ENCODE assay signal across 8 cellular contexts in genomic region chr16:29805232-29806095, GRCh38. TPM values are rescaled to one million over a fixed set of nuclear protein-coding genes. Genes with fewer than 3 reads are reported as not detected.
DNase-seq lines count a peak whose midpoint lies in the region; ATAC-seq and TF ChIP-seq lines count a peak whose summit lies in the region.

No MANE protein-coding gene starts in this region.

- DNase-seq in GM13976 (ENCODE audit: low spot score) (peak; percentile 94), NCI-H1436 treated with DMSO at 0.1 percent for 48 hours (lab: John Stamatoyannopoulos, UW) (peak; percentile 82), T-helper 1 cell (peak; percentile 95 to 98 (median 97)), amniotic stem cell (lab: John Stamatoyannopoulos, UW) (peak; percentile 97), heart right ventricle (peak; percentile 97 to 98), posterior cingulate gyrus (peak; percentile 95 to 100 (median 97)), type B pancreatic cell (ENCODE audit: extremely low spot score, unreplicated experiment) (peak; percentile 98)

- peaks cover 0 to 43% (median 14%) of the 10 kb centered on the region in 9 donors for H3K36me3 ChIP-seq in heart right ventricle

- H3K9me3 Mint-ChIP-seq in type B pancreatic cell = no peaks in the 10 kb centered on the region

- ATAC-seq in HG02840 (IDR thresholded peaks at IDR 0.05; ENCODE audit: low FRiP score, unreplicated experiment) (peak; percentile 57), heart right ventricle (peak; percentile 83 to 94 (median 90))

- peak overlapping the region; percentile 94 to 100 (median 97) for H3K27ac ChIP-seq in heart right ventricle

- 1% methylated on average over 72 to 100 of the region's 103 CpGs for WGBS in heart right ventricle, 2 donors

- H3K4me1 ChIP-seq in heart right ventricle = peaks cover 26 to 46% (median 43%) of the 10 kb centered on the region in 9 donors

- no peaks in the 10 kb centered on the region for H3K27me3 Mint-ChIP-seq in type B pancreatic cell

- in situ Hi-C loops in GM13976 (cut with MboI; ENCODE audit: low sequenced_read_pairs, unreplicated experiment) = no loop called here

- H3K4me3 Mint-ChIP-seq in type B pancreatic cell = peak overlapping the region; percentile 98

- H3K4me1 Mint-ChIP-seq in type B pancreatic cell (ENCODE audit: unreplicated experiment) = peaks cover 32% of the 10 kb centered on the region

- H3K9me3 ChIP-seq in heart right ventricle = no peaks in the 10 kb centered on the region

- TF ChIP-seq CTCF in GM13976 (IDR thresholded peaks at IDR 0.05; ENCODE audit: borderline replicate concordance, control extremely low read depth, extremely low read depth, insufficient read depth, missing control alignments) = no peak
- peak in 2 of 9 donors; percentile 20 to 21 for TF ChIP-seq CTCF in heart right ventricle (IDR thresholded peaks at IDR 0.05)
- peak; percentile 34 for TF ChIP-seq CTCF in type B pancreatic cell (conservative IDR thresholded peaks at IDR 0.05)

- H3K27ac Mint-ChIP-seq in type B pancreatic cell = peak overlapping the region; percentile 98

- H3K36me3 Mint-ChIP-seq in type B pancreatic cell = peaks cover 9% of the 10 kb centered on the region

- H3K4me3 ChIP-seq in heart right ventricle = peak overlapping the region; percentile 65 to 99 (median 79)

- no peaks in the 10 kb centered on the region for H3K27me3 ChIP-seq in heart right ventricle

- intact Hi-C loops in heart right ventricle (cut with DNase I) (loop anchor here in 3 of 10 donors (1.0 to 10.0 kb wide), 3 partner anchors 15 to 169 kb away; partner anchors contain the start of genes KIF22 (in 2 of the 3) and TAOK2 (in 1 of the 3)), posterior cingulate gyrus (cut with DNase I) (loop anchor here (1.0 to 2.0 kb wide), 2 partner anchors 15 to 95 kb away; partner anchors contain the start of genes ASPHD1 and KIF22)

RNA-seq across cellular contexts. Expression of gene MAZ, which starts 0.9 kb away (rescaled TPM):
- 100 to 1,000 TPM in 2 of 10 donors, 10 to 100 TPM in 8; 44.2 to 115 (median 60.5) TPM for total RNA-seq in heart right ventricle
- 100 to 1,000 TPM in 1 of 2 donors, 10 to 100 TPM in 1; 73.8 to 114 TPM for polyA plus RNA-seq in heart right ventricle
- total RNA-seq in type B pancreatic cell (ENCODE audit: low replicate concordance) = 207 and 294 TPM in 2 replicates

RNA-seq across cellular contexts. Expression of gene PRRT2, which starts 6.5 kb away (rescaled TPM):
- total RNA-seq in heart right ventricle (1 to 10 TPM in 8 of 10 donors, under 1 TPM in 2; 0.74 to 2.4 (median 1.1) TPM), type B pancreatic cell (ENCODE audit: low replicate concordance) (1.4 and 15.1 TPM in 2 replicates)
- polyA plus RNA-seq in heart right ventricle = 1 to 10 TPM in 1 of 2 donors, under 1 TPM in 1; 0.62 to 6.3 TPM

RNA-seq across cellular contexts. Expression of gene PAGR1, which starts 10.5 kb away (rescaled TPM):
- total RNA-seq in heart right ventricle (10 to 100 TPM in 9 of 10 donors, 1 to 10 TPM in 1; 9.6 to 14.8 (median 12.0) TPM), type B pancreatic cell (ENCODE audit: low replicate concordance) (25.5 and 33.5 TPM in 2 replicates)
- 10 to 100 TPM; 28.7 to 35.1 TPM for polyA plus RNA-seq in heart right ventricle

RNA-seq across cellular contexts. Expression of gene MVP, which starts 14.8 kb away (rescaled TPM):
- total RNA-seq in heart right ventricle = 100 to 1,000 TPM in 1 of 10 donors, 10 to 100 TPM in 9; 24.5 to 122 (median 37.4) TPM
- polyA plus RNA-seq in heart right ventricle = 10 to 100 TPM; 50.9 to 53.0 TPM
- total RNA-seq in type B pancreatic cell (ENCODE audit: low replicate concordance) = 27.4 and 46.3 TPM in 2 replicates

RNA-seq across cellular contexts. Expression of gene KIF22, which starts 14.9 kb away (rescaled TPM):
- total RNA-seq in heart right ventricle (10 to 100 TPM; 28.6 to 48.2 (median 38.6) TPM), type B pancreatic cell (ENCODE audit: low replicate concordance) (54.8 and 112 TPM in 2 replicates)
- polyA plus RNA-seq in heart right ventricle = 100 to 1,000 TPM in 1 of 2 donors, 10 to 100 TPM in 1; 16.3 to 136 TPM

Comparison
In these comparisons a context has a peak if more than half of its experiments do, and no peak if none do; other contexts are left out.
1. Peak in every context shown above with its lines: DNase-seq, ATAC-seq, H3K4me3 ChIP-seq and H3K27ac ChIP-seq.